In genomic region chr17:4658478-4659305, GRCh38 we compare ENCODE assay signal across 8 cellular contexts. TPM values are rescaled to one million over a fixed set of nuclear protein-coding genes. Genes with fewer than 3 reads are reported as not detected.
A peak's percentile ranks its signal among the peaks of the same experiment; 100 is the strongest.
DNase-seq lines count a peak whose midpoint lies in the region; ATAC-seq and TF ChIP-seq lines count a peak whose summit lies in the region.

No MANE protein-coding gene starts in this region.

- H3K27ac ChIP-seq in HCT116 (ENCODE audit: low read depth, low read length): no peak overlapping the region

- H2AFZ ChIP-seq in HCT116 (ENCODE audit: low read depth, low read length, poor library complexity, severe bottlenecking): no peak overlapping the region

- no peaks in the 10 kb centered on the region for H3K79me2 ChIP-seq in HCT116 (ENCODE audit: insufficient read depth, low read length)

- no peaks in the 10 kb centered on the region for H3K9me3 ChIP-seq in HCT116 (ENCODE audit: control insufficient read depth in 1 of 2, insufficient read depth in 1 of 2, low read depth in 1 of 2, low read length in 2 of 2)

- no peaks in the 10 kb centered on the region for H4K20me1 ChIP-seq in HCT116 (ENCODE audit: insufficient read depth)

- RAD21 ChIA-PET in HCT116 (lab: Charles Lee; ENCODE audit: low non-redundant PET in 1 of 2, low total read pairs in 2 of 2, uncharacterized antibody in 2 of 2, unreplicated experiment in 2 of 2): no interaction called here

- TF ChIP-seq RAD21 in HCT116 (IDR thresholded peaks at IDR 0.05; ENCODE audit: low read depth): no peak

- no peak overlapping the region for H3K4me3 ChIP-seq in HCT116 (replicated peaks in 1 of 2; ENCODE audit: low read depth in 1 of 2, low read length in 2 of 2)

- no peak for ATAC-seq in HCT116
- ATAC-seq in GM18858 (IDR thresholded peaks at IDR 0.05; ENCODE audit: unreplicated experiment): no peak
- ATAC-seq in HG02798 (IDR thresholded peaks at IDR 0.05; ENCODE audit: poor library complexity, unreplicated experiment): no peak

- peaks cover 65% of the 10 kb centered on the region for H3K4me1 Mint-ChIP-seq in dendritic cell treated with granulocyte-macrophage colony-stimulating factor and Interleukin-4, amounts not matched to agents 40 ng/mL and 50 ng/mL, for 4 days (ENCODE audit: low read depth)

- POLR2A ChIA-PET in HCT116 (lab: Charles Lee): interaction anchor here (1.2 kb wide), 1 partner anchor 10 kb away, joined by 3 read pairs; no protein-coding TSS in a partner anchor

- BruUV-seq in HCT116 (replicated peaks; lab: Mats Ljungman, UMichigan): no TSS peak

- H3K27me3 Mint-ChIP-seq in dendritic cell treated with granulocyte-macrophage colony-stimulating factor and Interleukin-4, amounts not matched to agents 40 ng/mL and 50 ng/mL, for 4 days: no peaks in the 10 kb centered on the region

- no peak overlapping the region for H3K9ac ChIP-seq in HCT116 (ENCODE audit: low read length)

- H3K27ac Mint-ChIP-seq in dendritic cell treated with granulocyte-macrophage colony-stimulating factor and Interleukin-4, amounts not matched to agents 40 ng/mL and 50 ng/mL, for 4 days: peak overlapping the region; percentile 91

- no peak for DNase-seq in HCT116 (ENCODE audit: low read depth, low spot score)
- peak; percentile 49 for DNase-seq in UCSD-AML1 (lab: John Stamatoyannopoulos, UW; ENCODE audit: unreplicated experiment)
- DNase-seq in stimulated activated CD4-positive, alpha-beta T cell treated with anti-CD3 and anti-CD28 coated beads, TNF-alpha, amount 100 ng/mL, for 24 hours (ENCODE audit: low read depth in 3 of 3): peak; percentile 3 to 61 (median 4)
- no peak for DNase-seq in NCI-H1417 treated with DMSO at 0.1 percent for 48 hours (lab: John Stamatoyannopoulos, UW)
- DNase-seq in DMS153 (lab: John Stamatoyannopoulos, UW): no peak

- peak overlapping the region; percentile 61 for H3K4me3 Mint-ChIP-seq in dendritic cell treated with granulocyte-macrophage colony-stimulating factor and Interleukin-4, amounts not matched to agents 40 ng/mL and 50 ng/mL, for 4 days

- no peaks in the 10 kb centered on the region for H3K9me2 ChIP-seq in HCT116 (ENCODE audit: insufficient read depth)

- H3K36me3 Mint-ChIP-seq in dendritic cell treated with granulocyte-macrophage colony-stimulating factor and Interleukin-4, amounts not matched to agents 40 ng/mL and 50 ng/mL, for 4 days (ENCODE audit: low read depth): peaks cover 21% of the 10 kb centered on the region

- no peak for TF ChIP-seq POLR2A in HCT116 (IDR thresholded peaks at IDR 0.05; ENCODE audit: borderline replicate concordance, extremely low read depth, insufficient read depth, insufficient read length)

- intact Hi-C loops in HCT116 (cut with micrococcal nuclease): no loop called here
- intact Hi-C loops in dendritic cell treated with granulocyte-macrophage colony-stimulating factor and Interleukin-4, amounts not matched to agents 40 ng/mL and 50 ng/mL, for 4 days (cut with micrococcal nuclease): loop anchor here (1.0 kb wide), 1 partner anchor 21 kb away; no protein-coding TSS in a partner anchor

- H3K27me3 ChIP-seq in HCT116 (ENCODE audit: insufficient read depth, low read length): no peaks in the 10 kb centered on the region

- no peak overlapping the region for H3K4me2 ChIP-seq in HCT116 (ENCODE audit: low read length)

- CTCF ChIA-PET in HCT116 (lab: Charles Lee): no interaction called here

- no peaks in the 10 kb centered on the region for H3K9me3 Mint-ChIP-seq in dendritic cell treated with granulocyte-macrophage colony-stimulating factor and Interleukin-4, amounts not matched to agents 40 ng/mL and 50 ng/mL, for 4 days

- no peak for TF ChIP-seq CTCF in HCT116 (IDR thresholded peaks at IDR 0.05 in 2 of 3, conservative IDR thresholded peaks at IDR 0.05 in 1 of 3; ENCODE audit: borderline replicate concordance in 1 of 3, insufficient read depth in 1 of 3, low read depth in 2 of 3, low read length in 2 of 3)

- no peaks in the 10 kb centered on the region for H3K36me3 ChIP-seq in HCT116 (ENCODE audit: control insufficient read depth in 1 of 2, insufficient read depth in 2 of 2, low read length in 2 of 2)

- H3K4me1 ChIP-seq in HCT116 (ENCODE audit: control insufficient read depth in 1 of 2, insufficient read depth in 2 of 2, low read length in 2 of 2): 0 out of 4 replicates have a peak, but pooled peaks cover 0 to 3% of the 10 kb centered on the region in 2 experiments

TF ChIP-seq in HCT116, 20 proteins besides CTCF, POLR2A, EP300 and RAD21:
- TF ChIP-seq EGR1 (IDR thresholded peaks at IDR 0.05; ENCODE audit: low read depth) (0 out of 2 replicates have a peak, but pooled peaks have one; percentile 30), EZH2phosphoT487 (IDR thresholded peaks at IDR 0.05; ENCODE audit: borderline replicate concordance) (no peak)

RNA-seq across cellular contexts. Expression of gene ALOX15, which starts 17.2 kb away (rescaled TPM):
- 0.57 TPM for total RNA-seq in HCT116 (2021; ENCODE audit: unreplicated experiment)
- polyA plus RNA-seq in HCT116 (2012): 0.06 and 0.21 TPM in 2 replicates

RNA-seq across cellular contexts. Expression of gene PELP1, which starts 45.2 kb away (rescaled TPM):
- 93.4 TPM for total RNA-seq in HCT116 (2021; ENCODE audit: unreplicated experiment)
- polyA plus RNA-seq in HCT116 (2012): 46.9 and 47.5 TPM in 2 replicates

RNA-seq across cellular contexts. Expression of gene ARRB2, which starts 51.7 kb away (rescaled TPM):
- total RNA-seq in HCT116 (2021; ENCODE audit: unreplicated experiment): 70.8 TPM
- 74.1 and 74.4 TPM in 2 replicates for polyA plus RNA-seq in HCT116 (2012)

Comparison
In these comparisons a context has a peak if more than half of its experiments do, and no peak if none do; other contexts are left out.
1. DNase-seq: peak in UCSD-AML1 (single experiment) and stimulated activated CD4-positive, alpha-beta T cell treated with anti-CD3 and anti-CD28 coated beads, TNF-alpha, amount 100 ng/mL, for 24 hours (3 of 3); none in HCT116 (single experiment), NCI-H1417 treated with DMSO at 0.1 percent for 48 hours (single experiment) and DMS153 (single experiment).